ENCODE assay signal across 1 cellular context in the genomic region with DNA sequence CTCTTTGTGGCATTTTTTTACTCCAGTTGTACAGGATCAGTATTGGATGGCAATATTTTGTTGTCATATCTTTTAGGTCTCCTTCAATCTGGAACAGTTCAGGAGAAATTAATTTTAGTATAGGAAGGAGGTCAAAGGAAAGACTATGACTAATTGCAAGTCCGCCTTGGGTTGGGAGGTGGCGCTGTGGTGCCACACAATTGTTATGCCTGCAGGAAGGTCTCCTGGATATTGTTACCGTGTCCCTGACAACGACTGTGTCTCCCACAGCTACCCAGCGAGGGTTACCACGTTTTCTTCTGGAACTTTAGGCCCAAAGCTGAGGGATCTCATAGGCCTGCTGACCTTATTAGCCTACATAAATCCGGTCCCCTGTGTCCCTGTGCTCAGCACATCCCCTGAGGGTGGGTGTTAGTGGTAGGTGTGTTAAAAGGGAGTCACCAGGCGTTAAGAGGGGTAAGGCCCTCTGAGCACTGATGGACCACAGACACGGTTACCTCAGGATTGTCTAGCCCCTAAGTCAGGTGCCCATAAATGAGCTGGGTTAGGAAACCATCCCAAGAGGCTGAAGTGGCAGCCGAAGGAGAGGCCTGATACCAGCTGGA.
A peak's percentile ranks its signal among the peaks of the same experiment; 100 is the strongest.
TF ChIP-seq lines count a peak whose summit lies in the region.

No MANE protein-coding gene starts in this region.

TF ChIP-seq in GM12878, 131 proteins besides CTCF, POLR2A, EP300 and RAD21 (continued from another document):
- TF ChIP-seq, protein P1, sequence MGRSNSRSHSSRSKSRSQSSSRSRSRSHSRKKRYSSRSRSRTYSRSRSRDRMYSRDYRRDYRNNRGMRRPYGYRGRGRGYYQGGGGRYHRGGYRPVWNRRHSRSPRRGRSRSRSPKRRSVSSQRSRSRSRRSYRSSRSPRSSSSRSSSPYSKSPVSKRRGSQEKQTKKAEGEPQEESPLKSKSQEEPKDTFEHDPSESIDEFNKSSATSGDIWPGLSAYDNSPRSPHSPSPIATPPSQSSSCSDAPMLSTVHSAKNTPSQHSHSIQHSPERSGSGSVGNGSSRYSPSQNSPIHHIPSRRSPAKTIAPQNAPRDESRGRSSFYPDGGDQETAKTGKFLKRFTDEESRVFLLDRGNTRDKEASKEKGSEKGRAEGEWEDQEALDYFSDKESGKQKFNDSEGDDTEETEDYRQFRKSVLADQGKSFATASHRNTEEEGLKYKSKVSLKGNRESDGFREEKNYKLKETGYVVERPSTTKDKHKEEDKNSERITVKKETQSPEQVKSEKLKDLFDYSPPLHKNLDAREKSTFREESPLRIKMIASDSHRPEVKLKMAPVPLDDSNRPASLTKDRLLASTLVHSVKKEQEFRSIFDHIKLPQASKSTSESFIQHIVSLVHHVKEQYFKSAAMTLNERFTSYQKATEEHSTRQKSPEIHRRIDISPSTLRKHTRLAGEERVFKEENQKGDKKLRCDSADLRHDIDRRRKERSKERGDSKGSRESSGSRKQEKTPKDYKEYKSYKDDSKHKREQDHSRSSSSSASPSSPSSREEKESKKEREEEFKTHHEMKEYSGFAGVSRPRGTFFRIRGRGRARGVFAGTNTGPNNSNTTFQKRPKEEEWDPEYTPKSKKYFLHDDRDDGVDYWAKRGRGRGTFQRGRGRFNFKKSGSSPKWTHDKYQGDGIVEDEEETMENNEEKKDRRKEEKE (IDR thresholded peaks at IDR 0.05) = no peak
- no peak for TF ChIP-seq NRF1 (conservative IDR thresholded peaks at IDR 0.05; ENCODE audit: low read depth, low read length)
- TF ChIP-seq YY1 (IDR thresholded peaks at IDR 0.05; ENCODE audit: low read depth, low read length) = 0 out of 2 replicates have a peak, but pooled peaks have one; percentile 24
- no peak for TF ChIP-seq NR2C2 (IDR thresholded peaks at IDR 0.05; ENCODE audit: borderline replicate concordance, control insufficient read depth, insufficient read length, low read depth)
